In the genomic region with DNA sequence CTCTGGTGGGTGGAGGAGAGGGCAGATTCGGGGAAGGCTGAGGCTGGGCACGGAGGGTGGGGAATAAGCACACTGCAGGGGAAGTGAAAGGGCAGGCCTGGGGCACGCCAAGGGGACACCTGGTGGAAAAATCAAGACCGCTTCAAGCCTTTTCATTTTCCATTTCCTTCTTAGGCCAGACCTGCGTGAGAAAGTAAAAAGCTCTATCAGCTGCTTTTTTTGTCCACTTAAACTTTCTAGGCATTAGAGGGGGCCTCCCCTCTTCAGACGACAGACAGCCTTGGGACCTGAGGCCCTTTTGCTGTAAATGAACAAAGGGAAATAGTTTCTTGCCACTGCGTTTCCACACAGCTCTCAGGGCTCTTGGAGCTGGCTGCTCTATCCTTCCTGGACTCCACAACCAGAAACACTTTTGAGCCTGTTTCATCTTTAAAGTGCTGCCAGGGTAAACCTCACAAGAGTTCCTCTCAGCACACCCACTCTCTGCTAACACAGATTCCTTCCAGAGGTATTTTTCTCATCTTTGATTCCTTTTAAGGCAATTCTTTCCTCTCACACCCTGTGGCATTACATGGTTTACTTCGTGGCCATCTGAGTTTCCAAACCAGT, we compare ENCODE assay signal across 8 cellular contexts. TPM values are rescaled to one million over a fixed set of nuclear protein-coding genes. Genes with fewer than 3 reads are reported as not detected.
A peak's percentile ranks its signal among the peaks of the same experiment; 100 is the strongest.
DNase-seq lines count a peak whose midpoint lies in the region; ATAC-seq and TF ChIP-seq lines count a peak whose summit lies in the region.

No MANE protein-coding gene starts in this region.

- H3K9me3 ChIP-seq in right atrium auricular region, result no peaks in the 10 kb centered on the region

- no peak for ATAC-seq in activated naive CD4-positive, alpha-beta T cell treated with anti-CD3 and anti-CD28 coated beads, Interleukin-2, amount 50 U/mL, for 72 hours
- peak; percentile 75 for ATAC-seq in HG03066 (IDR thresholded peaks at IDR 0.05; ENCODE audit: low read depth, unreplicated experiment)

- H3K27ac ChIP-seq in temporal lobe (ENCODE audit: low read depth, low read length) (peak overlapping the region; percentile 75), right atrium auricular region (no peak overlapping the region)

- TF ChIP-seq CTCF in astrocyte of the spinal cord (IDR thresholded peaks at IDR 0.05; ENCODE audit: low read depth, low read length), result no peak
- TF ChIP-seq CTCF in right atrium auricular region (IDR thresholded peaks at IDR 0.05), result no peak

- in situ Hi-C loops in astrocyte of the spinal cord (cut with HindIII; ENCODE audit: low sequenced_read_pairs), result no loop called here

- peak overlapping the region; percentile 38 to 89 for H3K27ac Mint-ChIP-seq in activated naive CD4-positive, alpha-beta T cell treated with anti-CD3 and anti-CD28 coated beads, Interleukin-2, amount 50 U/mL, for 72 hours

- peaks cover 52% of the 10 kb centered on the region for H3K36me3 ChIP-seq in right atrium auricular region

- H3K36me3 Mint-ChIP-seq in activated naive CD4-positive, alpha-beta T cell treated with anti-CD3 and anti-CD28 coated beads, Interleukin-2, amount 50 U/mL, for 72 hours, result no peaks in the 10 kb centered on the region

- H3K4me1 ChIP-seq in right atrium auricular region, result peaks cover 0 to 30% of the 10 kb centered on the region in 2 donors

- H3K9me3 Mint-ChIP-seq in activated naive CD4-positive, alpha-beta T cell treated with anti-CD3 and anti-CD28 coated beads, Interleukin-2, amount 50 U/mL, for 72 hours, result no peaks in the 10 kb centered on the region

- no peak for DNase-seq in activated naive CD4-positive, alpha-beta T cell treated with anti-CD3 and anti-CD28 coated beads, Interleukin-2, amount 50 U/mL, for 72 hours (ENCODE audit: low spot score in 2 of 2)
- no peak for DNase-seq in activated naive CD4-positive, alpha-beta T cell treated with Interleukin-2 at 50 U/mL for 16 hours
- DNase-seq in astrocyte of the spinal cord (ENCODE audit: low read depth, low spot score) (peak; percentile 63), right atrium auricular region (ENCODE audit: low spot score) (no peak), NCI-H524 (lab: John Stamatoyannopoulos, UW) (no peak), NCI-H1417 (lab: John Stamatoyannopoulos, UW) (no peak)

- no peaks in the 10 kb centered on the region for H3K27me3 ChIP-seq in right atrium auricular region

- H3K4me3 ChIP-seq in astrocyte of the spinal cord (ENCODE audit: low read depth, low read length) (no peak overlapping the region), right atrium auricular region (no peak overlapping the region)

RNA-seq across cellular contexts. Expression of gene SERPIND1, which starts 25.0 kb away (rescaled TPM):
- total RNA-seq in activated naive CD4-positive, alpha-beta T cell treated with anti-CD3 and anti-CD28 coated beads, Interleukin-2, amount 50 U/mL, for 72 hours, result not detected
- 8.6 TPM for total RNA-seq in temporal lobe
- 1 to 10 TPM; 1.5 to 4.1 TPM for total RNA-seq in right atrium auricular region
